In genomic region chr12:19036673-19037357, GRCh38 we compare ENCODE assay signal across 22 cellular contexts.
DNase-seq lines count a peak whose midpoint lies in the region; ATAC-seq and TF ChIP-seq lines count a peak whose summit lies in the region.
"Had no signal": no experiment of that assay in that cellular context is flagged by ENCODE, and none has a peak within 500 bp of the region (broad histone marks: within the 10 kb centered on the region; RNA-seq: fewer than 3 reads in every experiment).

No MANE protein-coding gene starts in this region.

- no peaks in the 10 kb centered on the region for H3K9me3 ChIP-seq in cardiac muscle cell (ENCODE audit: low read depth)
- no peaks in the 10 kb centered on the region for H3K9me3 ChIP-seq in effector memory CD4-positive, alpha-beta T cell (ENCODE audit: control insufficient read depth, low read length)

- TF ChIP-seq CTCF in cardiac muscle cell (IDR thresholded peaks at IDR 0.05; ENCODE audit: low read depth, low read length) (no peak), nephron (IDR thresholded peaks at IDR 0.05; ENCODE audit: unreplicated experiment in 3 of 3) (no peak)

- peaks cover 28% of the 10 kb centered on the region for H3K9me3 Mint-ChIP-seq in nephron

- no peaks in the 10 kb centered on the region for H3K27me3 ChIP-seq in cardiac muscle cell
- no peaks in the 10 kb centered on the region for H3K27me3 ChIP-seq in effector memory CD4-positive, alpha-beta T cell (replicated peaks; ENCODE audit: control insufficient read depth, insufficient read depth, low read length, poor library complexity, severe bottlenecking)
- H3K27me3 ChIP-seq: sigmoid colon had no signal

- H3K4me3 ChIP-seq in cardiac muscle cell, result no peak overlapping the region
- no peak overlapping the region for H3K4me3 ChIP-seq in effector memory CD4-positive, alpha-beta T cell (ENCODE audit: insufficient read depth, low read depth, low read length, poor library complexity, severe bottlenecking)
- H3K4me3 ChIP-seq: sigmoid colon had no signal

- peaks cover 18% of the 10 kb centered on the region for H3K36me3 Mint-ChIP-seq in nephron (ENCODE audit: low read depth)
- H3K36me3 Mint-ChIP-seq: activated naive CD4-positive, alpha-beta T cell treated with anti-CD3 and anti-CD28 coated beads, Interleukin-2, amount 50 U/mL, for 72 hours; CD4-positive, alpha-beta memory T cell had no signal

- no peak overlapping the region for H3K4me3 Mint-ChIP-seq in nephron
- H3K4me3 Mint-ChIP-seq: activated T-cell treated with anti-CD3 and anti-CD28 coated beads, Interleukin-2, amount 50 U/mL, for 24 hours; CD4-positive, alpha-beta memory T cell had no signal

- peaks cover 4% of the 10 kb centered on the region for H3K27me3 Mint-ChIP-seq in nephron (ENCODE audit: low read depth)

- no peaks in the 10 kb centered on the region for H3K36me3 ChIP-seq in cardiac muscle cell
- no peaks in the 10 kb centered on the region for H3K36me3 ChIP-seq in effector memory CD4-positive, alpha-beta T cell (ENCODE audit: control insufficient read depth, insufficient read depth, low read length)
- H3K36me3 ChIP-seq: sigmoid colon had no signal

- H3K27ac ChIP-seq in cardiac muscle cell, result peak overlapping the region; percentile 59
- H3K27ac ChIP-seq in effector memory CD4-positive, alpha-beta T cell (ENCODE audit: insufficient read depth, low read length, poor library complexity, severe bottlenecking), result no peak overlapping the region
- H3K27ac ChIP-seq: KMS-11 had no signal

- H3K27ac Mint-ChIP-seq in nephron, result peak overlapping the region in 2 of 3 experiments; percentile 14 to 23
- H3K27ac Mint-ChIP-seq: activated naive CD4-positive, alpha-beta T cell treated with anti-CD3 and anti-CD28 coated beads, Interleukin-2, amount 50 U/mL, for 72 hours; activated T-cell treated with anti-CD3 and anti-CD28 coated beads, Interleukin-2, amount 50 U/mL, for 24 hours; CD4-positive, alpha-beta memory T cell had no signal

- ATAC-seq in HG02970 (IDR thresholded peaks at IDR 0.05; ENCODE audit: low FRiP score, unreplicated experiment), result no peak
- no peak for ATAC-seq in GM18511 (IDR thresholded peaks at IDR 0.05; ENCODE audit: unreplicated experiment)
- ATAC-seq: activated naive CD4-positive, alpha-beta T cell treated with anti-CD3 and anti-CD28 coated beads, Interleukin-2, amount 50 U/mL, for 72 hours; stimulated activated naive CD8-positive, alpha-beta T cell treated with anti-CD3 and anti-CD28 coated beads, Interleukin-15, Interleukin-2, amounts not matched to agents 100 U/mL and 50 U/mL, for 24 hours had no signal

- peak; percentile 8 for DNase-seq in ELF-1 (ENCODE audit: low read depth, low spot score)
- DNase-seq in astrocyte of the hippocampus (ENCODE audit: low read depth, low spot score), result peak; percentile 79
- peak; percentile 65 to 72 for DNase-seq in cardiac muscle cell (ENCODE audit: low read depth in 1 of 2, low spot score in 1 of 2)
- no peak for DNase-seq in NCI-H69 (lab: John Stamatoyannopoulos, UW)
- DNase-seq in effector memory CD4-positive, alpha-beta T cell, result no peak
- DNase-seq: activated CD4-positive, alpha-beta T cell treated with anti-CD3 and anti-CD28 coated beads, Interleukin-2, amount 50 U/mL, for 4 hours; activated T-cell treated with anti-CD3 and anti-CD28 coated beads, Interleukin-2, amount 50 U/mL, for 24 hours; caudate nucleus; CD4-positive, alpha-beta memory T cell; DND-41; effector CD4-positive, alpha-beta T cell; NCI-H1092 treated with DMSO at 0.1 percent for 48 hours; NCI-H524 treated with DMSO at 0.1 percent for 48 hours; SHP77 treated with DMSO at 0.1 percent for 48 hours; sigmoid colon; stimulated activated naive CD8-positive, alpha-beta T cell treated with anti-CD3 and anti-CD28 coated beads, Interleukin-15, Interleukin-2, amounts not matched to agents 100 U/mL and 50 U/mL, for 24 hours; T-helper 1 cell had no signal

- H3K4me1 ChIP-seq in cardiac muscle cell (ENCODE audit: low read depth), result peaks cover 36% of the 10 kb centered on the region
- no peaks in the 10 kb centered on the region for H3K4me1 ChIP-seq in effector memory CD4-positive, alpha-beta T cell (ENCODE audit: control insufficient read depth, insufficient read depth, low read length, poor library complexity, severe bottlenecking)
- H3K4me1 ChIP-seq: sigmoid colon had no signal

- peaks cover 44% of the 10 kb centered on the region for H3K4me1 Mint-ChIP-seq in nephron
- H3K4me1 Mint-ChIP-seq: CD4-positive, alpha-beta memory T cell had no signal

Comparison
In these comparisons a context has a peak if more than half of its experiments do, and no peak if none do; other contexts are left out.
1. DNase-seq: peak in ELF-1 (single experiment), astrocyte of the hippocampus (single experiment) and cardiac muscle cell (2 of 2); none in NCI-H69 (single experiment) and effector memory CD4-positive, alpha-beta T cell (0 of 3).